ENCODE assay signal across 9 cellular contexts in the genomic region with DNA sequence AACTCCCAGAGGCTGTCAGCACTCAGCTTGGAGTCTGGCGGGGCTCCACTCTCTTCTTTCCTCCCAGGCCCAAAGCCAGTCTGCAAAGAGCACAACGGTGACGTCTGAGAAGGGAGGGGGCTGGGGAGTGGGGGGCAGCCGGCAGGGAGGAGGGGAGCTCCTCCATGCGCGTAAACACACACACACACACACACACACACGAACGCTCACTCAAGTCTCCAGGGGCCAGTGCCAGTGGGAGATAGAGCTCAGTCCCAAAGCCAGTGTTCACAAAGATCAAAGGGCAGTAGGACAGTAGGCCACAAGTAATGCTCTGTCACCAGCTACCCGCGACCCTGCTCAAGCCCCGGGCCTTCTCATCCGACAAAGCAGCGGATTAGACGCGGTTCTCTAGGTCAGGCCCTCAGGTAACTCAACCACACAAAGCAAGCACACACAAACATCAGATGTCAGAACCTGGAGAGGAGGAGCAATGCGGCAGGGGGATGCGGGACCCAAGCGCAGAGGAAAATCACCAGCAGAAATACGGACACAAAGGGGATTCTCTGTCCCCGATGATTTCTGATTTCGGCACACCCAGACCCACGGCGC. TPM values are rescaled to one million over a fixed set of nuclear protein-coding genes. Genes with fewer than 3 reads are reported as not detected.
DNase-seq lines count a peak whose midpoint lies in the region; ATAC-seq, FAIRE-seq and TF ChIP-seq lines count a peak whose summit lies in the region.
"Had no signal": no experiment of that assay in that cellular context is flagged by ENCODE, and none has a peak within 500 bp of the region (broad histone marks: within the 10 kb centered on the region; RNA-seq: fewer than 3 reads in every experiment).

No MANE protein-coding gene starts in this region.

- 4 to 9% methylated on average over 19 to 23 of the region's 23 CpGs for WGBS in tibial nerve, 2 donors

- intact Hi-C loops in PC-3 (cut with micrococcal nuclease): no loop called here

- CTCF ChIA-PET in PC-3 (lab: Charles Lee): no interaction called here

- H3K9me2 ChIP-seq in PC-3 (replicated peaks; ENCODE audit: low read length): no peaks in the 10 kb centered on the region

- peak in 1 of 2 donors; percentile 8 for TF ChIP-seq EP300 in tibial nerve (IDR thresholded peaks at IDR 0.05)

- no peak for TF ChIP-seq CTCF in fibroblast of lung (conservative IDR thresholded peaks at IDR 0.05 in 1 of 2, IDR thresholded peaks at IDR 0.05 in 1 of 2; ENCODE audit: low read depth in 1 of 2, low read length in 2 of 2)
- TF ChIP-seq CTCF in tibial nerve (IDR thresholded peaks at IDR 0.05): no peak
- no peak for TF ChIP-seq CTCF in PC-3 (conservative IDR thresholded peaks at IDR 0.05; ENCODE audit: low read depth, low read length)

- peaks cover 2% of the 10 kb centered on the region for H3K4me1 ChIP-seq in fibroblast of lung (ENCODE audit: control insufficient read depth, extremely low read depth, insufficient read depth, low read length)
- H3K4me1 ChIP-seq in tibial nerve: peaks cover 0 to 38% (median 8%) of the 10 kb centered on the region in 4 donors
- H3K4me1 ChIP-seq in PC-3 (ENCODE audit: insufficient read depth, low read length): no peaks in the 10 kb centered on the region

- BruUV-seq in PC-3 (replicated peaks; lab: Mats Ljungman, UMichigan): no TSS peak

- H3K27me3 ChIP-seq in fibroblast of lung (ENCODE audit: control insufficient read depth, insufficient read depth, low read length) (no peaks in the 10 kb centered on the region), tibial nerve (no peaks in the 10 kb centered on the region), PC-3 (ENCODE audit: low read length) (no peaks in the 10 kb centered on the region)

- no peaks in the 10 kb centered on the region for H3K9me3 ChIP-seq in fibroblast of lung (ENCODE audit: control insufficient read depth, insufficient read depth, low read depth, low read length)
- no peaks in the 10 kb centered on the region for H3K9me3 ChIP-seq in tibial nerve
- no peaks in the 10 kb centered on the region for H3K9me3 ChIP-seq in PC-3 (ENCODE audit: low read length)

- peak overlapping the region; percentile 58 for H3K9ac ChIP-seq in fibroblast of lung (ENCODE audit: insufficient read depth, low read length)
- H3K9ac ChIP-seq in PC-3 (ENCODE audit: low read length): no peak overlapping the region

- peak overlapping the region; percentile 47 for H2AFZ ChIP-seq in fibroblast of lung (ENCODE audit: low read length)
- no peak overlapping the region for H2AFZ ChIP-seq in PC-3 (ENCODE audit: low read length)

- no peaks in the 10 kb centered on the region for H3F3A ChIP-seq in PC-3 (ENCODE audit: low read length, unreplicated experiment)

- POLR2A ChIA-PET in PC-3 (lab: Charles Lee; ENCODE audit: unreplicated experiment): no interaction called here

- H4K20me1 ChIP-seq in fibroblast of lung (ENCODE audit: control insufficient read depth, extremely low read depth, insufficient read depth, low read length): no peaks in the 10 kb centered on the region
- H4K20me1 ChIP-seq in PC-3 (ENCODE audit: low read length): no peaks in the 10 kb centered on the region

- no peak for FAIRE-seq in urothelium cell line (lab: Jason Lieb, UNC)
- FAIRE-seq in GM12892 (lab: Jason Lieb, UNC): no peak
- FAIRE-seq: colon had no signal

- H3K27ac ChIP-seq in fibroblast of lung (ENCODE audit: insufficient read depth, low read length) (no peak overlapping the region), tibial nerve (peak overlapping the region; percentile 46 to 81 (median 70)), PC-3 (ENCODE audit: low read length) (no peak overlapping the region)

- no peak for TF ChIP-seq POLR2A in tibial nerve (IDR thresholded peaks at IDR 0.05)
- no peak for TF ChIP-seq POLR2A in GM12892 (IDR thresholded peaks at IDR 0.05; ENCODE audit: low read depth, low read length)

- H3K79me2 ChIP-seq in fibroblast of lung (ENCODE audit: control insufficient read depth, insufficient read depth, low read length): peaks cover 6% of the 10 kb centered on the region
- no peaks in the 10 kb centered on the region for H3K79me2 ChIP-seq in PC-3 (ENCODE audit: low read length)

- H3K4me2 ChIP-seq in fibroblast of lung (ENCODE audit: extremely low read depth, insufficient read depth, low read length) (peak overlapping the region; percentile 92), PC-3 (ENCODE audit: low read length) (no peak overlapping the region)

- H3K4me3 ChIP-seq in fibroblast of lung (replicated peaks in 1 of 4; ENCODE audit: control extremely low read depth in 1 of 4, insufficient read depth in 1 of 4, low read depth in 3 of 4, low read length in 4 of 4) (peak overlapping the region; percentile 52 to 93 (median 74)), tibial nerve (peak overlapping the region; percentile 47 to 73 (median 62)), PC-3 (ENCODE audit: low read length) (no peak overlapping the region)

- no peaks in the 10 kb centered on the region for H3K36me3 ChIP-seq in fibroblast of lung (ENCODE audit: control insufficient read depth, insufficient read depth, low read length)
- no peaks in the 10 kb centered on the region for H3K36me3 ChIP-seq in tibial nerve
- H3K36me3 ChIP-seq in PC-3 (ENCODE audit: low read depth, low read length): no peaks in the 10 kb centered on the region

- no peak for ATAC-seq in PC-3

- peak; percentile 30 for DNase-seq in DMS53 treated with DMSO at 0.1 percent for 48 hours (lab: John Stamatoyannopoulos, UW; ENCODE audit: unreplicated experiment)
- DNase-seq in NCI-H82 (lab: John Stamatoyannopoulos, UW): peak; percentile 78
- peak; percentile 68 to 90 for DNase-seq in fibroblast of lung (ENCODE audit: low read depth in 2 of 2)
- DNase-seq in mucosa of gallbladder (ENCODE audit: low spot score): peak; percentile 58
- peak in 1 of 2 donors; percentile 36 for DNase-seq in tibial nerve (ENCODE audit: low spot score in 2 of 2)
- DNase-seq in urothelium cell line (ENCODE audit: low spot score): no peak
- DNase-seq in PC-3: no peak
- no peak for DNase-seq in GM12892 (ENCODE audit: insufficient read length)

RNA-seq across cellular contexts. Expression of a gene that starts 19.9 kb away (rescaled TPM):
- total RNA-seq in fibroblast of lung (46.5 and 65.6 TPM in 2 replicates), mucosa of gallbladder (64.5 TPM), tibial nerve (10 to 100 TPM; 32.7 to 61.2 (median 44.4) TPM), PC-3 (2014; rRNA removed) (12.4 and 16.9 TPM in 2 replicates)
- 52.5 and 61.2 TPM in 2 replicates for polyA plus RNA-seq in fibroblast of lung
- 52.2 and 66.1 TPM in 2 replicates for polyA plus RNA-seq in fibroblast of lung (2012)
- polyA minus RNA-seq in fibroblast of lung (ENCODE audit: low replicate concordance): 221 and 245 TPM in 2 replicates
- 8.5 TPM for polyA plus RNA-seq in GM12892 (2012; ENCODE audit: missing spikeins)

RNA-seq across cellular contexts. Expression of a gene that starts 52.9 kb away (rescaled TPM):
- total RNA-seq in fibroblast of lung: not detected in 2 replicates
- polyA plus RNA-seq in fibroblast of lung: not detected in 2 replicates
- not detected in 2 replicates for polyA plus RNA-seq in fibroblast of lung (2012)
- not detected in 2 replicates for polyA minus RNA-seq in fibroblast of lung (ENCODE audit: low replicate concordance)
- total RNA-seq in mucosa of gallbladder: not detected
- total RNA-seq in tibial nerve: not detected
- not detected in 2 replicates for total RNA-seq in PC-3 (2014; rRNA removed)
- not detected for polyA plus RNA-seq in GM12892 (2012; ENCODE audit: missing spikeins)

Comparison
In these comparisons a context has a peak if more than half of its experiments do, and no peak if none do; other contexts are left out.
1. DNase-seq: peak in DMS53 treated with DMSO at 0.1 percent for 48 hours (single experiment), NCI-H82 (single experiment), fibroblast of lung (2 of 2) and mucosa of gallbladder (single experiment); none in urothelium cell line (single experiment), PC-3 (single experiment) and GM12892 (single experiment).
2. H3K27ac ChIP-seq: peak in tibial nerve (4 of 4); none in fibroblast of lung (single experiment) and PC-3 (single experiment).